ENCODE assay signal across 26 cellular contexts in genomic region chr2:135227386-135227785, GRCh38.
A peak's percentile ranks its signal among the peaks of the same experiment; 100 is the strongest.
DNase-seq lines count a peak whose midpoint lies in the region; ATAC-seq and TF ChIP-seq lines count a peak whose summit lies in the region.
"Had no signal": no experiment of that assay in that cellular context is flagged by ENCODE, and none has a peak within 500 bp of the region (broad histone marks: within the 10 kb centered on the region; RNA-seq: fewer than 3 reads in every experiment).

No MANE protein-coding gene starts in this region.

- no peaks in the 10 kb centered on the region for H3K9me3 ChIP-seq in IMR-90 (ENCODE audit: control insufficient read depth, insufficient read depth, low read length)
- no peaks in the 10 kb centered on the region for H3K9me3 ChIP-seq in fibroblast of lung (ENCODE audit: control insufficient read depth, insufficient read depth, low read depth, low read length)
- no peaks in the 10 kb centered on the region for H3K9me3 ChIP-seq in osteoblast (ENCODE audit: low read depth, low read length)
- H3K9me3 ChIP-seq: mucosa of descending colon, pancreas, SJSA1, suprapubic skin had no signal

- H3K4ac ChIP-seq in IMR-90 (ENCODE audit: low read depth, low read length), result no peak overlapping the region

- peak; percentile 76 for ATAC-seq in IMR-90 (ENCODE audit: low read depth)
- ATAC-seq in GM21526 (IDR thresholded peaks at IDR 0.05; ENCODE audit: low FRiP score, unreplicated experiment), result no peak
- ATAC-seq in GM21619 (IDR thresholded peaks at IDR 0.05; ENCODE audit: unreplicated experiment), result no peak
- ATAC-seq: esophagus mucosa; mucosa of descending colon; pancreas; stimulated activated effector memory CD8-positive, alpha-beta T cell treated with anti-CD3 and anti-CD28 coated beads, Interleukin-12 subunit alpha, Interleukin-12 subunit beta, amount 100 ng/mL, for 72 hours had no signal

- no peak for TF ChIP-seq RAD21 in IMR-90 (IDR thresholded peaks at IDR 0.05; ENCODE audit: low read length)

- TF ChIP-seq CTCF in BJ (IDR thresholded peaks at IDR 0.05; ENCODE audit: insufficient read depth, low read depth, low read length), result no peak
- no peak for TF ChIP-seq CTCF in IMR-90 (conservative IDR thresholded peaks at IDR 0.05; ENCODE audit: low read depth, low read length)
- no peak for TF ChIP-seq CTCF in fibroblast of lung (conservative IDR thresholded peaks at IDR 0.05 in 1 of 2, IDR thresholded peaks at IDR 0.05 in 1 of 2; ENCODE audit: low read depth in 1 of 2, low read length in 2 of 2)
- no peak for TF ChIP-seq CTCF in osteoblast (IDR thresholded peaks at IDR 0.05; ENCODE audit: extremely low read depth, low read depth, low read length)
- TF ChIP-seq CTCF in GM20000 (IDR thresholded peaks at IDR 0.05; ENCODE audit: extremely low read depth, missing control alignments), result no peak

- H3K23ac ChIP-seq in IMR-90 (ENCODE audit: low read depth, low read length), result no peak overlapping the region

- TF ChIP-seq POLR2A in IMR-90 (IDR thresholded peaks at IDR 0.05; ENCODE audit: low read depth, low read length), result no peak

- no peak overlapping the region for H3K18ac ChIP-seq in IMR-90 (ENCODE audit: low read depth, low read length)

- H3K79me1 ChIP-seq in IMR-90 (ENCODE audit: low read depth in 1 of 2, low read length in 2 of 2), result no peaks in the 10 kb centered on the region

- H3K4me2 ChIP-seq in IMR-90 (ENCODE audit: low read depth, low read length) (no peak overlapping the region), fibroblast of lung (ENCODE audit: extremely low read depth, insufficient read depth, low read length) (peak overlapping the region; percentile 3), osteoblast (ENCODE audit: insufficient read depth, low read length) (no peak overlapping the region)
- H3K4me2 ChIP-seq: KMS-11 had no signal

- no peak overlapping the region for H2BK15ac ChIP-seq in IMR-90 (ENCODE audit: low read depth, low read length)

- no peak overlapping the region for H4K91ac ChIP-seq in IMR-90 (ENCODE audit: insufficient read depth, low read depth, low read length)

- H3K79me2 ChIP-seq in fibroblast of lung (ENCODE audit: control insufficient read depth, insufficient read depth, low read length), result no peaks in the 10 kb centered on the region
- no peaks in the 10 kb centered on the region for H3K79me2 ChIP-seq in osteoblast (ENCODE audit: insufficient read depth, low read length)

- DNase-seq in BJ (ENCODE audit: low read depth), result peak; percentile 26
- peak; percentile 60 for DNase-seq in IMR-90
- peak; percentile 56 to 70 for DNase-seq in fibroblast of lung (ENCODE audit: low read depth in 2 of 2)
- DNase-seq in osteoblast (ENCODE audit: insufficient read length, low spot score, missing footprints), result peak; percentile 54
- no peak for DNase-seq in KG1 (lab: John Stamatoyannopoulos, UW)
- no peak for DNase-seq in GM20000 (ENCODE audit: low spot score)
- DNase-seq: activated CD4-positive, alpha-beta T cell treated with anti-CD3 and anti-CD28 coated beads, Interleukin-2, amount 50 U/mL, for 4 hours; CD4-positive, alpha-beta T cell; endodermal cell; mucosa of descending colon; NCI-H1436 treated with DMSO at 0.1 percent for 48 hours; NCI-H2107; NCI-H82; pancreas; retina; RPMI8226; stimulated activated CD4-positive, alpha-beta T cell treated with anti-CD3 and anti-CD28 coated beads, Interleukin-2, amount 100 ng/mL, for 48 hours had no signal

- H3K27me3 ChIP-seq in BJ (ENCODE audit: control insufficient read depth, insufficient read depth, low read length) (no peaks in the 10 kb centered on the region), IMR-90 (ENCODE audit: control insufficient read depth, insufficient read depth, low read length) (no peaks in the 10 kb centered on the region), fibroblast of lung (ENCODE audit: control insufficient read depth, insufficient read depth, low read length) (no peaks in the 10 kb centered on the region), osteoblast (ENCODE audit: insufficient read depth, low read length) (no peaks in the 10 kb centered on the region)
- H3K27me3 ChIP-seq: cardiac muscle cell, pancreas, SJSA1, suprapubic skin had no signal

- H2BK20ac ChIP-seq in IMR-90 (ENCODE audit: low read depth, low read length), result no peak overlapping the region

- H2AK9ac ChIP-seq in IMR-90 (replicated peaks; ENCODE audit: low read depth, low read length, poor library complexity), result no peak overlapping the region

- in situ Hi-C loops in IMR-90 (cut with MboI; ENCODE audit: low sequenced_read_pairs), result no loop called here

- peak overlapping the region; percentile 60; the same call in 1 of the 2 replicates for H3K14ac ChIP-seq in IMR-90 (replicated peaks; ENCODE audit: low read depth, low read length)

- dilution Hi-C loops in IMR-90 (cut with HindIII; ENCODE audit: low sequenced_read_pairs, unreplicated experiment), result no loop called here

- H4K8ac ChIP-seq in IMR-90 (ENCODE audit: low read depth in 2 of 2, low read length in 2 of 2), result no peak overlapping the region

- intact Hi-C loops in IMR-90 (cut with micrococcal nuclease), result no loop called here

- H4K20me1 ChIP-seq in IMR-90 (ENCODE audit: insufficient read depth, low read length) (no peaks in the 10 kb centered on the region), fibroblast of lung (ENCODE audit: control insufficient read depth, extremely low read depth, insufficient read depth, low read length) (no peaks in the 10 kb centered on the region), osteoblast (ENCODE audit: insufficient read depth, low read length) (no peaks in the 10 kb centered on the region)

- no peak overlapping the region for H4K5ac ChIP-seq in IMR-90 (ENCODE audit: low read depth, low read length)

- BruUV-seq in IMR-90 (replicated peaks; lab: Mats Ljungman, UMichigan), result no TSS peak

- H2BK5ac ChIP-seq in IMR-90 (ENCODE audit: low read depth, low read length, poor library complexity, severe bottlenecking), result no peak overlapping the region

- WGBS in IMR-90 (ENCODE audit: extremely low coverage in 2 of 2, insufficient read length in 1 of 2), 2 experiments, result no CpG with 5 or more reads among the region's 1 CpG

- H3K27ac ChIP-seq in IMR-90 (ENCODE audit: insufficient read depth, low read length), result no peak overlapping the region
- H3K27ac ChIP-seq in fibroblast of lung (ENCODE audit: insufficient read depth, low read length), result peak overlapping the region; percentile 54
- peak overlapping the region; percentile 62 for H3K27ac ChIP-seq in osteoblast (ENCODE audit: low read depth, low read length)
- H3K27ac ChIP-seq: cardiac muscle cell, KMS-11, pancreas, SJSA1, suprapubic skin had no signal

- H2AK5ac ChIP-seq in IMR-90 (ENCODE audit: low read depth, low read length), result no peak overlapping the region

- POLR2A ChIA-PET in BJ (lab: Charles Lee), result no interaction called here
- POLR2A ChIA-PET in IMR-90 (lab: Charles Lee; ENCODE audit: unreplicated experiment), result no interaction called here

- no peak overlapping the region for H2BK120ac ChIP-seq in IMR-90 (ENCODE audit: low read depth, low read length)

- H3K4me1 ChIP-seq in IMR-90 (ENCODE audit: control insufficient read depth, insufficient read depth, low read length) (no peaks in the 10 kb centered on the region; the same call in 1 of the 2 replicates), fibroblast of lung (ENCODE audit: control insufficient read depth, extremely low read depth, insufficient read depth, low read length) (peaks cover 9% of the 10 kb centered on the region), osteoblast (ENCODE audit: insufficient read depth, low read length) (peaks cover 14% of the 10 kb centered on the region)
- H3K4me1 ChIP-seq: pancreas, SJSA1, suprapubic skin had no signal

- H3K36me3 ChIP-seq in BJ (ENCODE audit: control insufficient read depth, insufficient read depth, low read length) (no peaks in the 10 kb centered on the region), IMR-90 (ENCODE audit: control insufficient read depth, insufficient read depth, low read length) (no peaks in the 10 kb centered on the region), fibroblast of lung (ENCODE audit: control insufficient read depth, insufficient read depth, low read length) (no peaks in the 10 kb centered on the region), osteoblast (ENCODE audit: insufficient read depth, low read length) (no peaks in the 10 kb centered on the region)
- H3K36me3 ChIP-seq: cardiac muscle cell, pancreas, SJSA1, suprapubic skin had no signal

- H3K4me3 ChIP-seq in BJ (ENCODE audit: low read depth, low read length), result no peak overlapping the region
- H3K4me3 ChIP-seq in IMR-90 (ENCODE audit: insufficient read depth, low read depth, low read length), result no peak overlapping the region
- no peak overlapping the region for H3K4me3 ChIP-seq in fibroblast of lung (replicated peaks in 1 of 4; ENCODE audit: control extremely low read depth in 1 of 4, insufficient read depth in 1 of 4, low read depth in 3 of 4, low read length in 4 of 4)
- H3K4me3 ChIP-seq in osteoblast (ENCODE audit: insufficient read depth, low read length), result no peak overlapping the region
- H3K4me3 ChIP-seq: cardiac muscle cell, lung, mucosa of descending colon, pancreas, SJSA1, suprapubic skin had no signal

- H3K56ac ChIP-seq in IMR-90 (ENCODE audit: extremely low read depth, insufficient read depth, low read length), result no peak overlapping the region

- H3K9ac ChIP-seq in IMR-90 (ENCODE audit: low read depth, low read length) (no peak overlapping the region), fibroblast of lung (ENCODE audit: insufficient read depth, low read length) (no peak overlapping the region)
- H3K9ac ChIP-seq: KMS-11 had no signal

- CTCF ChIA-PET in BJ (lab: Yijun Ruan, JAX) (no interaction called here), IMR-90 (lab: Yijun Ruan, JAX) (interaction anchor here (0.6 kb wide), 1 partner anchor 19 kb away, joined by 3 read pairs; no protein-coding TSS in a partner anchor)

- 0 out of 2 replicates have a peak, but pooled peaks cover 2% of the 10 kb centered on the region for H3K9me1 ChIP-seq in IMR-90 (ENCODE audit: insufficient read depth, low read length)

- H2AFZ ChIP-seq in IMR-90 (replicated peaks; ENCODE audit: low read length, poor library complexity) (peak overlapping the region; percentile 54), fibroblast of lung (ENCODE audit: low read length) (no peak overlapping the region), osteoblast (ENCODE audit: low read length) (no peak overlapping the region)

TF ChIP-seq in IMR-90, 13 proteins besides CTCF, POLR2A, EP300 and RAD21 (continues in another document):
- no peak for TF ChIP-seq MAFK (IDR thresholded peaks at IDR 0.05; ENCODE audit: low read depth, low read length)
- TF ChIP-seq FOS (IDR thresholded peaks at IDR 0.05; ENCODE audit: low read depth, low read length), result no peak
- no peak for TF ChIP-seq SMC3 (IDR thresholded peaks at IDR 0.05; ENCODE audit: low read depth, low read length)
- TF ChIP-seq MXI1 (IDR thresholded peaks at IDR 0.05; ENCODE audit: borderline replicate concordance, low read depth, low read length), result no peak
- no peak for TF ChIP-seq RCOR1 (IDR thresholded peaks at IDR 0.05; ENCODE audit: insufficient replicate concordance, low read length)
- no peak for TF ChIP-seq MAZ (IDR thresholded peaks at IDR 0.05; ENCODE audit: borderline replicate concordance, low read depth, low read length)
- no peak for TF ChIP-seq CEBPB (IDR thresholded peaks at IDR 0.05; ENCODE audit: low read depth, low read length)
- TF ChIP-seq CHD1 (IDR thresholded peaks at IDR 0.05; ENCODE audit: low read depth, low read length), result no peak

Comparison
In these comparisons a context has a peak if more than half of its experiments do, and no peak if none do; other contexts are left out.
1. DNase-seq: peak in BJ (single experiment), IMR-90 (single experiment), fibroblast of lung (2 of 2) and osteoblast (single experiment); none in KG1 (single experiment) and GM20000 (single experiment).